9 cellular contexts compared by ENCODE assay signal in the genomic region with DNA sequence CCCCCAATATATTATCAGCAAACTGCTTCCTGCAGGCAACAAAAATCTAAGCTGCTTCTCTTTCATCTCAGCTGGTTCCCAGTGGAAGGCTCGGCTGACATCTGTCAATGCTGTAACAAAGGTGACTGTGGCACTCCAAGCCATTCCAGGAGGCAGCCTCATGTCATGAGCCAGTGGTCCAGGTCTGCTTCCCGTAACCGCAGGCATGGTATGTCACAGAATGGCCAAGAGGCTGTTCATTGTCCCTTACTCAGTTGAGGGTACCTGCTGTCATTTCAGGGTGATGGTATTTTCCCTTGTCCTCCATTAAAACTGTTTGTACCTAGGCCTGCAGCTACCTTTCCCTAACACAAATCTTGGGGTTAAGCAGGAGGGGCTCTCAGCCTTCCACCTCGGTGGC. TPM values are rescaled to one million over a fixed set of nuclear protein-coding genes. Genes with fewer than 3 reads are reported as not detected.
DNase-seq lines count a peak whose midpoint lies in the region; ATAC-seq and TF ChIP-seq lines count a peak whose summit lies in the region.
"Not testable (repeated sequence)": the region's sequence is repeated elsewhere in the genome, so short reads cannot be mapped to it uniquely, and the experiment has no call there.
"Had no signal": no experiment of that assay in that cellular context is flagged by ENCODE, and none has a peak within 500 bp of the region (broad histone marks: within the 10 kb centered on the region; RNA-seq: fewer than 3 reads in every experiment).

No MANE protein-coding gene starts in this region.

- not testable (repeated sequence) for TF ChIP-seq POLR2A in stomach (IDR thresholded peaks at IDR 0.05)

- H2AFZ ChIP-seq in ACC112 (ENCODE audit: low read length, unreplicated experiment); trophoblast cell (ENCODE audit: insufficient read depth, low read length, poor library complexity): not testable (repeated sequence)

- not testable (repeated sequence) for H3K9me3 ChIP-seq in lung (ENCODE audit: control insufficient read depth in 2 of 2, insufficient read depth in 1 of 2, low read length in 1 of 2); trophoblast cell (ENCODE audit: insufficient read depth, low read depth, low read length); stomach

- TF ChIP-seq CTCF in RWPE1 (conservative IDR thresholded peaks at IDR 0.05; ENCODE audit: low read depth); lung (IDR thresholded peaks at IDR 0.05; ENCODE audit: control extremely low read depth, extremely low read depth); stomach (IDR thresholded peaks at IDR 0.05): not testable (repeated sequence)

- not testable (repeated sequence) for H3K79me1 ChIP-seq in trophoblast cell (ENCODE audit: low read length)

- H2BK5ac ChIP-seq in trophoblast cell (ENCODE audit: low read depth, low read length, poor library complexity), result not testable (repeated sequence)

- peak overlapping the region; percentile 32; the same call in 1 of the 2 replicates for H3K27ac ChIP-seq in ACC112 (ENCODE audit: low read depth, low read length)
- H3K27ac ChIP-seq in RWPE1, result peak overlapping the region; percentile 59
- H3K27ac ChIP-seq in epithelial cell of prostate, result peak overlapping the region; percentile 43
- not testable (repeated sequence) for H3K27ac ChIP-seq in lung (ENCODE audit: low read depth in 1 of 2, low read length in 1 of 2); trophoblast cell (ENCODE audit: low read depth, low read length); stomach

- H3K4ac ChIP-seq in trophoblast cell (ENCODE audit: low read depth, low read length), result not testable (repeated sequence)

- peak overlapping the region; percentile 64 for H2BK12ac ChIP-seq in trophoblast cell (ENCODE audit: low read length)

- WGBS in lung, 2 donors, result 90 to 94% methylated on average over 4 of the region's 4 CpGs
- no CpG with 5 or more reads among the region's 4 CpGs for WGBS in trophoblast cell (ENCODE audit: extremely low coverage, insufficient coverage, insufficient read length)
- WGBS in stomach, 5 donors, result 86 to 94% (median 92%) methylated on average over 3 to 4 of the region's 4 CpGs

- not testable (repeated sequence) for H3K4me2 ChIP-seq in trophoblast cell (ENCODE audit: low read length)

- not testable (repeated sequence) for TF ChIP-seq EP300 in stomach (IDR thresholded peaks at IDR 0.05)

- not testable (repeated sequence) for H4K12ac ChIP-seq in trophoblast cell (ENCODE audit: low read depth, low read length)

- not testable (repeated sequence) for H3K23ac ChIP-seq in trophoblast cell (ENCODE audit: low read length)

- not testable (repeated sequence) for H3K27me3 ChIP-seq in ACC112 (ENCODE audit: insufficient read depth, low read length); lung (ENCODE audit: control insufficient read depth, insufficient read depth); trophoblast cell (ENCODE audit: insufficient read depth, low read length); stomach

- H2BK120ac ChIP-seq in trophoblast cell (ENCODE audit: insufficient read depth, low read length, poor library complexity), result not testable (repeated sequence)

- peak overlapping the region; percentile 28 for H4K8ac ChIP-seq in trophoblast cell (ENCODE audit: low read depth, low read length)

- H3K18ac ChIP-seq in trophoblast cell (ENCODE audit: low read length), result not testable (repeated sequence)

- H4K91ac ChIP-seq in trophoblast cell (ENCODE audit: low read depth, low read length), result not testable (repeated sequence)

- not testable (repeated sequence) for DNase-seq in RWPE1 (ENCODE audit: low spot score); epithelial cell of prostate (ENCODE audit: low read depth, low spot score); trophoblast cell
- DNase-seq in activated CD8-positive, alpha-beta memory T cell treated with anti-CD3 and anti-CD28 coated beads, Interleukin-2, amount 50 U/mL, for 48 hours, result peak; percentile 41
- DNase-seq in lung (ENCODE audit: low spot score) (peak; percentile 15), stomach (peak; percentile 4)

- H2AK5ac ChIP-seq in trophoblast cell (ENCODE audit: low read length), result not testable (repeated sequence)

- not testable (repeated sequence) for H3K4me1 ChIP-seq in ACC112 (ENCODE audit: control insufficient read depth, insufficient read depth, low read length, unreplicated experiment); lung (ENCODE audit: control insufficient read depth in 2 of 2, insufficient read depth in 2 of 2, low read length in 2 of 2); trophoblast cell (ENCODE audit: control insufficient read depth in 1 of 2, insufficient read depth in 2 of 2, low read length in 2 of 2); stomach

- not testable (repeated sequence) for H3K9ac ChIP-seq in trophoblast cell (ENCODE audit: low read length)

- H3K79me2 ChIP-seq in ACC112 (ENCODE audit: control insufficient read depth, insufficient read depth, low read length, unreplicated experiment); trophoblast cell (ENCODE audit: control insufficient read depth, insufficient read depth, low read length, poor library complexity): not testable (repeated sequence)

- H3K14ac ChIP-seq in trophoblast cell (ENCODE audit: low read length), result not testable (repeated sequence)

- not testable (repeated sequence) for H3K4me3 ChIP-seq in ACC112 (ENCODE audit: low read depth, low read length); lung; trophoblast cell (ENCODE audit: low read depth, low read length); stomach

- not testable (repeated sequence) for H3K36me3 ChIP-seq in ACC112 (ENCODE audit: insufficient read depth, low read length); lung (ENCODE audit: control insufficient read depth in 2 of 2, insufficient read depth in 2 of 2, low read length in 2 of 2); trophoblast cell (ENCODE audit: control insufficient read depth in 1 of 2, insufficient read depth in 2 of 2, low read length in 2 of 2); stomach

- not testable (repeated sequence) for ATAC-seq in lung (ENCODE audit: insufficient read depth, low FRiP score)

- CTCF ChIA-PET in RWPE1 (lab: Yijun Ruan, JAX), result not testable (repeated sequence)

- intact Hi-C loops in stomach (cut with DNase I; ENCODE audit: low total_unique reads), result not testable (repeated sequence)

- POLR2A ChIA-PET in RWPE1 (lab: Yijun Ruan, JAX; ENCODE audit: low non-redundant PET), result not testable (repeated sequence)

RNA-seq across cellular contexts. Expression of gene ZP3, which starts 15.7 kb away (rescaled TPM):
- 10 to 100 TPM in 1 of 2 donors, under 1 TPM in 1; 0.74 to 15.7 TPM for total RNA-seq in lung
- 1 to 10 TPM; 1.6 to 5.2 TPM for polyA plus RNA-seq in lung
- polyA plus RNA-seq in trophoblast cell (2013), result 3.3 and 4.2 TPM in 2 replicates
- total RNA-seq in stomach, result 1 to 10 TPM in 1 of 5 donors, not detected in 4; 1.4 TPM
- polyA plus RNA-seq in stomach, result 1 to 10 TPM in 2 of 3 donors, under 1 TPM in 1; 0.46 to 7.1 (median 1.3) TPM

RNA-seq across cellular contexts. Expression of gene DTX2, which starts 21.1 kb away (rescaled TPM):
- total RNA-seq in lung (10 to 100 TPM; 18.5 to 55.3 TPM), stomach (100 to 1,000 TPM in 2 of 5 donors, 10 to 100 TPM in 3; 20.0 to 252 (median 57.1) TPM)
- polyA plus RNA-seq in lung (10 to 100 TPM; 39.5 to 44.2 TPM), stomach (10 to 100 TPM; 27.2 to 46.3 (median 37.5) TPM)
- polyA plus RNA-seq in trophoblast cell (2013), result 23.6 and 23.7 TPM in 2 replicates

RNA-seq across cellular contexts. Expression of gene SSC4D, which starts 30.9 kb away (rescaled TPM):
- total RNA-seq in lung (1 to 10 TPM in 1 of 2 donors, under 1 TPM in 1; 0.28 to 2.1 TPM), stomach (under 1 TPM in 1 of 5 donors, not detected in 4; 0.37 TPM)
- polyA plus RNA-seq in lung (1 to 10 TPM; 1.8 to 1.9 TPM), stomach (under 1 TPM in 1 of 3 donors, not detected in 2; 0.80 TPM)
- 7.1 and 7.7 TPM in 2 replicates for polyA plus RNA-seq in trophoblast cell (2013)
- total RNA-seq: Calu3; CD4-positive, alpha-beta memory T cell had no signal
